ENCODE assay signal across 8 cellular contexts in genomic region chr12:68933564-68933893, GRCh38. TPM values are rescaled to one million over a fixed set of nuclear protein-coding genes. Genes with fewer than 3 reads are reported as not detected.
DNase-seq lines count a peak whose midpoint lies in the region; ATAC-seq and TF ChIP-seq lines count a peak whose summit lies in the region.

No MANE protein-coding gene starts in this region.

- peaks cover 12% of the 10 kb centered on the region for H3K4me1 Mint-ChIP-seq in dendritic cell treated with granulocyte-macrophage colony-stimulating factor and Interleukin-4, amounts not matched to agents 40 ng/mL and 50 ng/mL, for 4 days (ENCODE audit: low read depth)

- peaks cover 6% of the 10 kb centered on the region for H3K4me1 ChIP-seq in vagina

- peaks cover 15% of the 10 kb centered on the region for H3K36me3 Mint-ChIP-seq in dendritic cell treated with granulocyte-macrophage colony-stimulating factor and Interleukin-4, amounts not matched to agents 40 ng/mL and 50 ng/mL, for 4 days (ENCODE audit: low read depth)

- intact Hi-C loops in Right ventricle myocardium inferior (cut with DNase I) (no loop called here), cardiac septum (cut with DNase I) (no loop called here), vagina (cut with DNase I) (no loop called here)
- intact Hi-C loops in dendritic cell treated with granulocyte-macrophage colony-stimulating factor and Interleukin-4, amounts not matched to agents 40 ng/mL and 50 ng/mL, for 4 days (cut with micrococcal nuclease), result loop anchor here (2.0 kb wide), 1 partner anchor 73 kb away; no protein-coding TSS in a partner anchor

- peak; percentile 33 for ATAC-seq in Right ventricle myocardium inferior
- ATAC-seq in GM19463 (IDR thresholded peaks at IDR 0.05; ENCODE audit: unreplicated experiment), result no peak

- H3K27ac Mint-ChIP-seq in dendritic cell treated with granulocyte-macrophage colony-stimulating factor and Interleukin-4, amounts not matched to agents 40 ng/mL and 50 ng/mL, for 4 days, result peak overlapping the region; percentile 89

- H3K27ac ChIP-seq in vagina, result peak overlapping the region; percentile 34

- H3K4me3 Mint-ChIP-seq in dendritic cell treated with granulocyte-macrophage colony-stimulating factor and Interleukin-4, amounts not matched to agents 40 ng/mL and 50 ng/mL, for 4 days, result peak overlapping the region; percentile 85

- H3K4me3 ChIP-seq in vagina, result peak overlapping the region; percentile 59 to 77

- DNase-seq in Right ventricle myocardium inferior (ENCODE audit: missing footprints), result no peak
- DNase-seq in cardiac septum (ENCODE audit: low spot score), result no peak
- peak; percentile 52 for DNase-seq in midbrain (lab: John Stamatoyannopoulos, UW)
- no peak for DNase-seq in vagina (ENCODE audit: extremely low spot score in 2 of 2)
- DNase-seq in MV-4-11 (lab: John Stamatoyannopoulos, UW), result no peak
- DNase-seq in NCI-H1048 (lab: John Stamatoyannopoulos, UW), result no peak

- peaks cover 7% of the 10 kb centered on the region for H3K27me3 Mint-ChIP-seq in dendritic cell treated with granulocyte-macrophage colony-stimulating factor and Interleukin-4, amounts not matched to agents 40 ng/mL and 50 ng/mL, for 4 days

- no peak for TF ChIP-seq POLR2A in vagina (IDR thresholded peaks at IDR 0.05)

- no peaks in the 10 kb centered on the region for H3K36me3 ChIP-seq in vagina

- no peaks in the 10 kb centered on the region for H3K27me3 ChIP-seq in vagina

- H3K9me3 ChIP-seq in vagina, result no peaks in the 10 kb centered on the region

- no peaks in the 10 kb centered on the region for H3K9me3 Mint-ChIP-seq in dendritic cell treated with granulocyte-macrophage colony-stimulating factor and Interleukin-4, amounts not matched to agents 40 ng/mL and 50 ng/mL, for 4 days

- TF ChIP-seq CTCF in vagina (IDR thresholded peaks at IDR 0.05), result no peak

RNA-seq across cellular contexts. Expression of gene CPM, which starts 0.6 kb away (rescaled TPM):
- total RNA-seq in Right ventricle myocardium inferior (7.5 TPM), cardiac septum (3.2 TPM), vagina (35.4 TPM)
